In genomic region chr20:63274381-63275228, GRCh38 we compare ENCODE assay signal across 9 cellular contexts. TPM values are rescaled to one million over a fixed set of nuclear protein-coding genes. Genes with fewer than 3 reads are reported as not detected.
DNase-seq lines count a peak whose midpoint lies in the region; ATAC-seq and TF ChIP-seq lines count a peak whose summit lies in the region.
"Had no signal": no experiment of that assay in that cellular context is flagged by ENCODE, and none has a peak within 500 bp of the region (broad histone marks: within the 10 kb centered on the region; RNA-seq: fewer than 3 reads in every experiment).

No MANE protein-coding gene starts in this region.

- no peaks in the 10 kb centered on the region for H3K9me3 Mint-ChIP-seq in activated T-cell treated with anti-CD3 and anti-CD28 coated beads, Interleukin-2, amount 50 U/mL, for 24 hours
- no peaks in the 10 kb centered on the region for H3K9me3 Mint-ChIP-seq in central memory CD8-positive, alpha-beta T cell

- WGBS in smooth muscle cell (ENCODE audit: low lambda C conversion rate) = 87% methylated on average over 17 of the region's 17 CpGs

- TF ChIP-seq CTCF in smooth muscle cell (IDR thresholded peaks at IDR 0.05; ENCODE audit: borderline replicate concordance, insufficient read depth, poor library complexity, severe bottlenecking) = no peak

- H3K4me3 ChIP-seq in smooth muscle cell = peak overlapping the region; percentile 97

- H3F3A ChIP-seq in smooth muscle cell (ENCODE audit: low read depth) = peaks cover 5% of the 10 kb centered on the region

- peak overlapping the region; percentile 67 for H3K27ac Mint-ChIP-seq in activated T-cell treated with anti-CD3 and anti-CD28 coated beads, Interleukin-2, amount 50 U/mL, for 24 hours
- H3K27ac Mint-ChIP-seq in central memory CD8-positive, alpha-beta T cell (ENCODE audit: low read depth) = no peak overlapping the region

- peaks cover 3% of the 10 kb centered on the region for H3K36me3 ChIP-seq in smooth muscle cell (ENCODE audit: low read depth)

- peak overlapping the region; percentile 84 for H3K4me3 Mint-ChIP-seq in activated T-cell treated with anti-CD3 and anti-CD28 coated beads, Interleukin-2, amount 50 U/mL, for 24 hours
- H3K4me3 Mint-ChIP-seq in central memory CD8-positive, alpha-beta T cell = peak overlapping the region; percentile 92

- no peak overlapping the region for H2AFZ ChIP-seq in smooth muscle cell (ENCODE audit: low read depth)

- H3K9me3 ChIP-seq in smooth muscle cell (replicated peaks; ENCODE audit: low read depth) = no peaks in the 10 kb centered on the region

- H3K27ac ChIP-seq in smooth muscle cell (ENCODE audit: low read depth) = peak overlapping the region; percentile 95

- peaks cover 65% of the 10 kb centered on the region for H4K20me1 ChIP-seq in smooth muscle cell (ENCODE audit: low read depth)

- no peak for ATAC-seq in central memory CD8-positive, alpha-beta T cell (replicated peaks; ENCODE audit: extremely low read depth, poor library complexity, severe bottlenecking)
- ATAC-seq in HG02973 (IDR thresholded peaks at IDR 0.05; ENCODE audit: unreplicated experiment) (no peak), HG03469 (IDR thresholded peaks at IDR 0.05; ENCODE audit: unreplicated experiment) (no peak)

- H3K9ac ChIP-seq in smooth muscle cell (ENCODE audit: low read depth) = peak overlapping the region; percentile 99

- H3K4me1 Mint-ChIP-seq in activated T-cell treated with anti-CD3 and anti-CD28 coated beads, Interleukin-2, amount 50 U/mL, for 24 hours (ENCODE audit: low read depth) = peaks cover 27% of the 10 kb centered on the region
- H3K4me1 Mint-ChIP-seq in central memory CD8-positive, alpha-beta T cell = peaks cover 18% of the 10 kb centered on the region

- H3K4me2 ChIP-seq in smooth muscle cell = peak overlapping the region; percentile 99

- H3K79me2 ChIP-seq in smooth muscle cell (ENCODE audit: low read depth) = peaks cover 72% of the 10 kb centered on the region

- peaks cover 54% of the 10 kb centered on the region for H3K36me3 Mint-ChIP-seq in activated T-cell treated with anti-CD3 and anti-CD28 coated beads, Interleukin-2, amount 50 U/mL, for 24 hours (ENCODE audit: low read depth)
- H3K36me3 Mint-ChIP-seq in central memory CD8-positive, alpha-beta T cell (ENCODE audit: insufficient read depth) = peaks cover 20% of the 10 kb centered on the region

- H3K27me3 Mint-ChIP-seq in activated T-cell treated with anti-CD3 and anti-CD28 coated beads, Interleukin-2, amount 50 U/mL, for 24 hours = no peaks in the 10 kb centered on the region
- no peaks in the 10 kb centered on the region for H3K27me3 Mint-ChIP-seq in central memory CD8-positive, alpha-beta T cell

- no peaks in the 10 kb centered on the region for H3K27me3 ChIP-seq in smooth muscle cell (ENCODE audit: low read depth)

- H3K4me1 ChIP-seq in smooth muscle cell (ENCODE audit: low read depth) = peaks cover 19% of the 10 kb centered on the region

- no peak for DNase-seq in activated T-cell treated with anti-CD3 and anti-CD28 coated beads, Interleukin-2, amount 50 U/mL, for 24 hours
- DNase-seq in activated T-cell treated with anti-CD3 and anti-CD28 coated beads, Interleukin-2, amount 50 U/mL, for 48 hours = no peak
- no peak for DNase-seq in central memory CD8-positive, alpha-beta T cell (ENCODE audit: low spot score in 2 of 2)
- no peak for DNase-seq in smooth muscle cell (lab: John Stamatoyannopoulos, UW; ENCODE audit: unreplicated experiment)
- DNase-seq: AML-193, NCI-H1417 treated with DMSO at 0.1 percent for 48 hours had no signal

RNA-seq across cellular contexts. Expression of gene ARFGAP1, which starts 2.0 kb away (rescaled TPM):
- 100 and 101 TPM in 2 replicates for total RNA-seq in smooth muscle cell
- 169 and 188 TPM in 2 replicates for polyA plus RNA-seq in smooth muscle cell

RNA-seq across cellular contexts. Expression of gene COL20A1, which starts 18.4 kb away (rescaled TPM):
- 0.36 and 0.81 TPM in 2 replicates for total RNA-seq in smooth muscle cell
- polyA plus RNA-seq in smooth muscle cell = 0.23 and 0.70 TPM in 2 replicates
- total RNA-seq: bronchial epithelial cell had no signal

RNA-seq across cellular contexts. Expression of gene NKAIN4, which starts 20.3 kb away (rescaled TPM):
- 34.2 and 50.0 TPM in 2 replicates for total RNA-seq in smooth muscle cell
- 19.8 and 78.9 TPM in 2 replicates for polyA plus RNA-seq in smooth muscle cell

RNA-seq across cellular contexts. Expression of gene BIRC7, which starts 38.9 kb away (rescaled TPM):
- total RNA-seq in smooth muscle cell = 3.5 and 5.8 TPM in 2 replicates
- polyA plus RNA-seq in smooth muscle cell = 10.9 and 12.2 TPM in 2 replicates
- total RNA-seq: bronchial epithelial cell had no signal

RNA-seq across cellular contexts. Expression of gene YTHDF1, which starts 58.7 kb away (rescaled TPM):
- 25.3 and 28.2 TPM in 2 replicates for total RNA-seq in smooth muscle cell
- polyA plus RNA-seq in smooth muscle cell = 35.8 and 50.9 TPM in 2 replicates
